In genomic region chr9:72598639-72599038, GRCh38 we compare ENCODE assay signal across 28 cellular contexts.
"Had no signal": no experiment of that assay in that cellular context is flagged by ENCODE, and none has a peak within 500 bp of the region (broad histone marks: within the 10 kb centered on the region; RNA-seq: fewer than 3 reads in every experiment).

No MANE protein-coding gene starts in this region.

- H3K27ac ChIP-seq: hepatocyte, left lung, lower lobe of right lung, neural progenitor cell, neutrophil, parathyroid adenoma, psoas muscle, right atrium auricular region, spleen, suprapubic skin, transverse colon, upper lobe of left lung, vagina had no signal

- H3K36me3 ChIP-seq: left lung, lower lobe of right lung, neural progenitor cell, neutrophil, right atrium auricular region, spleen, suprapubic skin, transverse colon, upper lobe of left lung, vagina had no signal

- FAIRE-seq: keratinocyte, small intestine had no signal

- H2AFZ ChIP-seq: hepatocyte, neural progenitor cell, parathyroid adenoma had no signal

- H3K9ac ChIP-seq: neural progenitor cell, parathyroid adenoma had no signal

- H3K36me3 Mint-ChIP-seq: naive B cell; natural killer cell; neural progenitor cell; stimulated activated effector memory CD8-positive, alpha-beta T cell treated with anti-CD3 and anti-CD28 coated beads, Interleukin-12 subunit alpha, Interleukin-12 subunit beta, amount 100 ng/mL, for 72 hours had no signal

- H3K9me3 Mint-ChIP-seq: naive B cell; natural killer cell; nephron progenitor cell; neural progenitor cell; stimulated activated effector memory CD8-positive, alpha-beta T cell treated with anti-CD3 and anti-CD28 coated beads, Interleukin-12 subunit alpha, Interleukin-12 subunit beta, amount 100 ng/mL, for 72 hours; stimulated activated naive CD8-positive, alpha-beta T cell treated with anti-CD3 and anti-CD28 coated beads, Interleukin-15, Interleukin-2, amounts not matched to agents 100 ng/mL and 50 ng/mL, for 24 hours had no signal

- H3K4me2 ChIP-seq: hepatocyte, neural progenitor cell had no signal

- H3K4me3 ChIP-seq: hepatocyte, left lung, lower lobe of right lung, neural progenitor cell, psoas muscle, right atrium auricular region, spleen, suprapubic skin, transverse colon, upper lobe of left lung, vagina had no signal

- H3K79me2 ChIP-seq: hepatocyte, parathyroid adenoma had no signal

- H3K27ac Mint-ChIP-seq: naive B cell; natural killer cell; nephron progenitor cell; stimulated activated effector memory CD8-positive, alpha-beta T cell treated with anti-CD3 and anti-CD28 coated beads, Interleukin-12 subunit alpha, Interleukin-12 subunit beta, amount 100 ng/mL, for 72 hours; stimulated activated naive CD8-positive, alpha-beta T cell treated with anti-CD3 and anti-CD28 coated beads, Interleukin-15, Interleukin-2, amounts not matched to agents 100 ng/mL and 50 ng/mL, for 24 hours had no signal

- H3K4me1 ChIP-seq: neural progenitor cell, parathyroid adenoma, psoas muscle, right atrium auricular region, suprapubic skin, vagina had no signal

- ATAC-seq: left cardiac atrium; left lung; lower lobe of right lung; natural killer cell; psoas muscle; sciatic nerve; stimulated activated effector memory CD8-positive, alpha-beta T cell treated with anti-CD3 and anti-CD28 coated beads, Interleukin-12 subunit alpha, Interleukin-12 subunit beta, amount 100 ng/mL, for 72 hours had no signal

- H3K27me3 ChIP-seq: hepatocyte, left lung, neural progenitor cell, neutrophil, right atrium auricular region, spleen, suprapubic skin, transverse colon, upper lobe of left lung, vagina had no signal

- H3K9me3 ChIP-seq: left lung, lower lobe of right lung, neutrophil, psoas muscle, right atrium auricular region, spleen, suprapubic skin, transverse colon, upper lobe of left lung, vagina had no signal

- DNase-seq: kidney glomerular epithelial cell; left cardiac atrium; left lung; lower lobe of right lung; mammary epithelial cell; mesenchymal stem cell; naive B cell; natural killer cell; nephron progenitor cell; occipital lobe; psoas muscle; small intestine; spleen; stimulated activated CD4-positive, alpha-beta T cell treated with anti-CD3 and anti-CD28 coated beads, Interleukin-4, amount 100 ng/mL, for 24 hours; stimulated activated naive CD4-positive, alpha-beta T cell; transverse colon; upper lobe of left lung had no signal

- H3K4me3 Mint-ChIP-seq: naive B cell; natural killer cell; nephron progenitor cell; neural progenitor cell; stimulated activated effector memory CD8-positive, alpha-beta T cell treated with anti-CD3 and anti-CD28 coated beads, Interleukin-12 subunit alpha, Interleukin-12 subunit beta, amount 100 ng/mL, for 72 hours; stimulated activated naive CD8-positive, alpha-beta T cell treated with anti-CD3 and anti-CD28 coated beads, Interleukin-15, Interleukin-2, amounts not matched to agents 100 ng/mL and 50 ng/mL, for 24 hours had no signal
